8 cellular contexts compared by ENCODE assay signal in the genomic region with DNA sequence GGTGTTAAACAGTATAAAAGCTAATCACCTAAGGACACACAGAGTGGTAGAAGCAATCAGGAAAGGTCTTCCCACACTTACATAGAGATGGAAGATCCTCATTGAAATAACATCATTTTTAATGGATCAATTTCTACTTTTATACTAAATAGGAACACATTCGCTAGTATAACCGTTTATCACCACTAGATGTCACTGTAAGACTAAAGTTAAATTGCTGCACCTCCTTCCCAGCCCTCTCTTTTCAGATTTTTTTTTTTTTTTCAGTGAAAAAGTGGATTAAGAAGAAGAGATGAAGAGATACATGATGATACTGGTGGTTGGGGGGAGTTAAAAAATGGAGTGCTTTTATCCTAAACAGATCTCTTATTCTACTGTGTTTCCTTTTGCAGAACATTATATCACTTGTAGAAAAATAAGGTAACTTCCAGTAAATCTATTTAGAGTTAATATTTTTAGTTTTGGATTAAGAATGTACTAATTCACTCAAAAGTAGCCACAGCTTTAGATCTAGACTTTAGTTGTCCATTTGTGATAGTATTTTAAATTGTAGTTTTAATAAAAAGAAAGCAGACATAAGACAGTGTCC.
DNase-seq lines count a peak whose midpoint lies in the region; ATAC-seq, FAIRE-seq and TF ChIP-seq lines count a peak whose summit lies in the region.

No MANE protein-coding gene starts in this region.

- peak; percentile 93 for FAIRE-seq in D721Med (lab: Jason Lieb, UNC)

- ATAC-seq in GM19395 (IDR thresholded peaks at IDR 0.05; ENCODE audit: unreplicated experiment) (peak; percentile 78), gastrocnemius medialis (no peak), left colon (no peak)

- intact Hi-C loops in gastrocnemius medialis (cut with DNase I; ENCODE audit: low total_unique reads) (no loop called here), left colon (cut with DNase I, micrococcal nuclease) (no loop called here)

- H3K4me3 ChIP-seq in Karpas-422 (ENCODE audit: low read length) (no peak overlapping the region), SK-N-MC (peak overlapping the region; percentile 27), fibroblast of villous mesenchyme (ENCODE audit: low read depth, low read length) (no peak overlapping the region), gastrocnemius medialis (no peak overlapping the region)

- TF ChIP-seq CTCF in D721Med (IDR thresholded peaks at IDR 0.05; ENCODE audit: insufficient read depth, missing control alignments) (peak; percentile 66), fibroblast of villous mesenchyme (IDR thresholded peaks at IDR 0.05; ENCODE audit: insufficient read depth, low read depth, low read length) (peak; percentile 56), gastrocnemius medialis (IDR thresholded peaks at IDR 0.05 in 4 of 5, conservative IDR thresholded peaks at IDR 0.05 in 1 of 5) (peak; percentile 22 to 63 (median 46))

- H3K36me3 ChIP-seq in Karpas-422 (ENCODE audit: insufficient read depth, low read length) (no peaks in the 10 kb centered on the region), SK-N-MC (ENCODE audit: insufficient read depth, low read length) (no peaks in the 10 kb centered on the region), gastrocnemius medialis (no peaks in the 10 kb centered on the region)

- no peaks in the 10 kb centered on the region for H3K9me2 ChIP-seq in Karpas-422 (replicated peaks; ENCODE audit: insufficient read depth, low read length)

- H3K4me1 ChIP-seq in Karpas-422 (ENCODE audit: low read length) (no peaks in the 10 kb centered on the region), gastrocnemius medialis (no peaks in the 10 kb centered on the region)

- no peaks in the 10 kb centered on the region for H4K20me1 ChIP-seq in Karpas-422 (ENCODE audit: insufficient read depth, low read depth, low read length)

- H2AFZ ChIP-seq in Karpas-422 (ENCODE audit: low read length): no peak overlapping the region

- in situ Hi-C loops in gastrocnemius medialis (cut with MboI; ENCODE audit: low sequenced_read_pairs in 4 of 4): no loop called here

- no peak overlapping the region for H3K27ac ChIP-seq in Karpas-422 (ENCODE audit: low read length)
- peak overlapping the region; percentile 79 for H3K27ac ChIP-seq in SK-N-MC
- no peak overlapping the region for H3K27ac ChIP-seq in gastrocnemius medialis

- DNase-seq in D721Med (ENCODE audit: insufficient read length, low spot score): peak; percentile 29
- peak; percentile 83 for DNase-seq in Karpas-422
- DNase-seq in SK-N-MC (ENCODE audit: low read depth, low spot score): peak; percentile 77
- peak; percentile 61 for DNase-seq in fibroblast of villous mesenchyme (ENCODE audit: low read depth)
- DNase-seq in gastrocnemius medialis: no peak
- DNase-seq in left colon: no peak
- no peak for DNase-seq in UCSD-AML1 (lab: John Stamatoyannopoulos, UW; ENCODE audit: unreplicated experiment)

- TF ChIP-seq POLR2A in gastrocnemius medialis (IDR thresholded peaks at IDR 0.05): no peak

- no peak overlapping the region for H3K4me2 ChIP-seq in Karpas-422 (ENCODE audit: low read depth, low read length, poor library complexity, severe bottlenecking)

- H3K9ac ChIP-seq in Karpas-422 (ENCODE audit: low read length) (no peak overlapping the region), SK-N-MC (ENCODE audit: insufficient read length) (peak overlapping the region; percentile 2)

- no peaks in the 10 kb centered on the region for H3K79me2 ChIP-seq in Karpas-422 (ENCODE audit: low read length)

- H3K27me3 ChIP-seq in Karpas-422 (ENCODE audit: low read length): no peaks in the 10 kb centered on the region
- no peaks in the 10 kb centered on the region for H3K27me3 ChIP-seq in gastrocnemius medialis

- H3K9me3 ChIP-seq in Karpas-422 (ENCODE audit: low read length) (no peaks in the 10 kb centered on the region), SK-N-MC (ENCODE audit: low read depth, low read length) (no peaks in the 10 kb centered on the region), gastrocnemius medialis (no peaks in the 10 kb centered on the region)

Comparison
In these comparisons a context has a peak if more than half of its experiments do, and no peak if none do; other contexts are left out.
1. DNase-seq: peak in D721Med (single experiment), Karpas-422 (single experiment), SK-N-MC (single experiment) and fibroblast of villous mesenchyme (single experiment); none in gastrocnemius medialis (0 of 2), left colon (0 of 2) and UCSD-AML1 (single experiment).
2. Peak in every context shown above with its lines, with median percentiles within 50 percentile points of each other: CTCF ChIP-seq.